ENCODE assay signal across 23 cellular contexts in the genomic region with DNA sequence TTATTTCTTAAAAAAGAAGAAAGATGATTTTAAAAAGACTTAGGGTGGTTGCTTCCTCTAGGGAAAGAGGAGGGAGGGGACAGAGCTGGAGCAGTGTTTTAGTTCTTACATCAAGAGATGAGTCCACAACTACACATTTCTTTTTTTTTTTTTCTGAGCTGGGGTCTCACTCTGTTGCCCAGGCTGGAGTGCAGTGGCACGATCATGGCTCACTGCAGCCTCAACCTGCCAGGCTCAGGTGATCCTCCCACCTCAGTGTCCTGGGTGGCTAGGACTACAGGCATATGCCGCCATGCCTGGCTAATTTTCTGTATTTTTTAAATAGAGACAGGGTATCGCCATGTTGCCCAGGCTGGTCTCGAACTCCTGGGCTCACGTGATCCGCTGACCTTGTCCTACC.
"Had no signal": no experiment of that assay in that cellular context is flagged by ENCODE, and none has a peak within 500 bp of the region (broad histone marks: within the 10 kb centered on the region; RNA-seq: fewer than 3 reads in every experiment).

No MANE protein-coding gene starts in this region.

- H3K9me3 ChIP-seq: colonic mucosa, gastrocnemius medialis, heart left ventricle, left lung, prostate gland, right atrium auricular region, testis, upper lobe of right lung had no signal

- H3K36me3 ChIP-seq: brain microvascular endothelial cell, colonic mucosa, gastrocnemius medialis, heart left ventricle, left lung, prostate gland, right atrium auricular region, upper lobe of right lung had no signal

- H3K4me3 Mint-ChIP-seq: activated CD4-positive, alpha-beta memory T cell treated with anti-CD3 and anti-CD28 coated beads for 36 hours; activated naive CD4-positive, alpha-beta T cell treated with anti-CD3 and anti-CD28 coated beads, Interleukin-2, amount 10 ng/mL, durations not matched to agents 7 days and 5 days; activated naive CD8-positive, alpha-beta T cell treated with anti-CD3 and anti-CD28 coated beads, Interleukin-2, amount 50 U/mL, for 24 hours; central memory CD8-positive, alpha-beta T cell; neural crest cell; T-helper 2 cell treated with Interferon-gamma antibody and Interleukin-4, amounts not matched to agents 5 μg/mL and 100 μg/mL, for 36 hours; WTC11 had no signal

- ATAC-seq: activated naive CD8-positive, alpha-beta T cell treated with anti-CD3 and anti-CD28 coated beads, Interleukin-2, amount 50 U/mL, for 24 hours; activated T-helper 17 cell treated with anti-CD3 and anti-CD28 coated beads, Interleukin-2, amount 50 U/mL, for 72 hours; gastrocnemius medialis; heart left ventricle; left lung; upper lobe of right lung; WTC11 had no signal

- DNase-seq: activated CD4-positive, alpha-beta memory T cell treated with anti-CD3 and anti-CD28 coated beads for 36 hours; activated CD4-positive, alpha-beta T cell treated with anti-CD3 and anti-CD28 coated beads for 4 hours; activated naive CD4-positive, alpha-beta T cell treated with anti-CD3 and anti-CD28 coated beads, Interleukin-2, amount 10 ng/mL, durations not matched to agents 7 days and 5 days; activated naive CD8-positive, alpha-beta T cell treated with anti-CD3 and anti-CD28 coated beads, Interleukin-2, amount 50 U/mL, for 24 hours; activated T-cell treated with anti-CD3 and anti-CD28 coated beads, Interleukin-2, amount 50 U/mL, for 1 hour; anterior cingulate cortex; brain microvascular endothelial cell; colonic mucosa; erythroblast; gastrocnemius medialis; heart left ventricle; left lung; mammary epithelial cell; stimulated activated CD4-positive, alpha-beta T cell treated with anti-CD3 and anti-CD28 coated beads, Interleukin-2, amount 100 ng/mL, for 24 hours; testis; upper lobe of right lung had no signal

- H3K27me3 Mint-ChIP-seq: activated CD4-positive, alpha-beta memory T cell treated with anti-CD3 and anti-CD28 coated beads for 36 hours; activated naive CD4-positive, alpha-beta T cell treated with anti-CD3 and anti-CD28 coated beads, Interleukin-2, amount 10 ng/mL, durations not matched to agents 7 days and 5 days; activated naive CD8-positive, alpha-beta T cell treated with anti-CD3 and anti-CD28 coated beads, Interleukin-2, amount 50 U/mL, for 24 hours; activated T-helper 17 cell treated with anti-CD3 and anti-CD28 coated beads, Interleukin-2, amount 50 U/mL, for 72 hours; central memory CD8-positive, alpha-beta T cell had no signal

- H3K27me3 ChIP-seq: brain microvascular endothelial cell, colonic mucosa, heart left ventricle, left lung, right atrium auricular region, testis, upper lobe of right lung had no signal

- H3K27ac Mint-ChIP-seq: activated naive CD4-positive, alpha-beta T cell treated with anti-CD3 and anti-CD28 coated beads, Interleukin-2, amount 10 ng/mL, durations not matched to agents 7 days and 5 days; activated T-helper 17 cell treated with anti-CD3 and anti-CD28 coated beads, Interleukin-2, amount 50 U/mL, for 72 hours; WTC11 had no signal

- H3K4me3 ChIP-seq: colonic mucosa, gastrocnemius medialis, heart left ventricle, left lung, prostate gland, right atrium auricular region, testis, upper lobe of right lung had no signal

- H3K27ac ChIP-seq: brain microvascular endothelial cell, colonic mucosa, gastrocnemius medialis, prostate gland, right atrium auricular region, testis, upper lobe of right lung had no signal

- H3K36me3 Mint-ChIP-seq: activated CD4-positive, alpha-beta memory T cell treated with anti-CD3 and anti-CD28 coated beads for 36 hours; WTC11 had no signal

- H3K4me1 Mint-ChIP-seq: neural crest cell had no signal

- H3K4me1 ChIP-seq: colonic mucosa, gastrocnemius medialis, prostate gland, right atrium auricular region, testis had no signal

- H3K9me3 Mint-ChIP-seq: activated CD4-positive, alpha-beta memory T cell treated with anti-CD3 and anti-CD28 coated beads for 36 hours; activated naive CD4-positive, alpha-beta T cell treated with anti-CD3 and anti-CD28 coated beads, Interleukin-2, amount 10 ng/mL, durations not matched to agents 7 days and 5 days; activated naive CD8-positive, alpha-beta T cell treated with anti-CD3 and anti-CD28 coated beads, Interleukin-2, amount 50 U/mL, for 24 hours; activated T-helper 17 cell treated with anti-CD3 and anti-CD28 coated beads, Interleukin-2, amount 50 U/mL, for 72 hours; central memory CD8-positive, alpha-beta T cell; T-helper 2 cell treated with Interferon-gamma antibody and Interleukin-4, amounts not matched to agents 5 μg/mL and 100 μg/mL, for 36 hours had no signal
